Comparison of ENCODE assay signal across 1 cellular context in the genomic region with DNA sequence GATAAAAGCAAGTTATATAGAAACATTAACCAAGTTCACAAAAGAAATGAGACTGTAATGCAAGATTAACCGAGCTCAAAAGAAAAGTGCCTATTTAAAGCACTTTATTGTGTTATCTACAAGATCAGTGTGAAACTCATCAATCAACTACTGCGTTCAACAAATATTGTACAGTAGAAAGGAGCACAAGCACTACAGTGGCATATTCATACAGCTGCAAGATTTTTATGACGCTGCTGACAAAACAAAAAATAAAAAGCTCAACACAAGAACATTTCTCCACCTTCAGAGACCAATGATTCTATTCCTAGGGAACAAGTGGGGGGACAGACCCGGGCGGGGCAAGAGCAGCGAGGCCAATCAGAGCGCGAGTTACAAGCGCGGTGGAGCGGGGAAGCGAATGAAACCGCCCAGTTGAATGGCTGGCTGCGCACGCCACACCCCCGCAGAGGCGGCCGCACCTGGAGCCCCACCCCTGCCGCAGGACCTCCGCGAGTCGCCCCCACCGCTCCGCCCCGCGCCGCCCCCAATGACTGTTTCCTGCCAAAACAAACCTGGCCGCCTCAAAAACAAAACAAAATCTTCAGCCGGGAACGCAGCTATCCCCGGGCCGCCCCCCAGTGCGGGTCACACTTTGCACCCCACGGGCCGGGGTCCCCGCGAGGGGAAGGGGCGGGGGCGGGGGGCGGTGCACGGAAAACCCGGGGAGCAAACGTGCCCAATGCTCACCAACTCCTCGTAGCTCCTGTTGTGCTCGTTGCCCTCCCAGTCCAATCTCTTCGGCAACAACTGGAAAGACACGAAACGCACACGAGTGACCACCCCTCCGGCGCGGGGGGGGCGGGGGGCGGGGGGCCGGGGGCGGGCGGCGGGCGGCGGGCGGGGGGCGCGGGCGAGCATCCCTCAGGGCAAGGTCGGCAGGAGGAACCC.
TF ChIP-seq lines count a peak whose summit lies in the region.

No MANE protein-coding gene starts in this region.

TF ChIP-seq in K562, 482 proteins besides CTCF, POLR2A, EP300 and RAD21 (continued from another document and continues in another):
- TF ChIP-seq, protein P1, sequence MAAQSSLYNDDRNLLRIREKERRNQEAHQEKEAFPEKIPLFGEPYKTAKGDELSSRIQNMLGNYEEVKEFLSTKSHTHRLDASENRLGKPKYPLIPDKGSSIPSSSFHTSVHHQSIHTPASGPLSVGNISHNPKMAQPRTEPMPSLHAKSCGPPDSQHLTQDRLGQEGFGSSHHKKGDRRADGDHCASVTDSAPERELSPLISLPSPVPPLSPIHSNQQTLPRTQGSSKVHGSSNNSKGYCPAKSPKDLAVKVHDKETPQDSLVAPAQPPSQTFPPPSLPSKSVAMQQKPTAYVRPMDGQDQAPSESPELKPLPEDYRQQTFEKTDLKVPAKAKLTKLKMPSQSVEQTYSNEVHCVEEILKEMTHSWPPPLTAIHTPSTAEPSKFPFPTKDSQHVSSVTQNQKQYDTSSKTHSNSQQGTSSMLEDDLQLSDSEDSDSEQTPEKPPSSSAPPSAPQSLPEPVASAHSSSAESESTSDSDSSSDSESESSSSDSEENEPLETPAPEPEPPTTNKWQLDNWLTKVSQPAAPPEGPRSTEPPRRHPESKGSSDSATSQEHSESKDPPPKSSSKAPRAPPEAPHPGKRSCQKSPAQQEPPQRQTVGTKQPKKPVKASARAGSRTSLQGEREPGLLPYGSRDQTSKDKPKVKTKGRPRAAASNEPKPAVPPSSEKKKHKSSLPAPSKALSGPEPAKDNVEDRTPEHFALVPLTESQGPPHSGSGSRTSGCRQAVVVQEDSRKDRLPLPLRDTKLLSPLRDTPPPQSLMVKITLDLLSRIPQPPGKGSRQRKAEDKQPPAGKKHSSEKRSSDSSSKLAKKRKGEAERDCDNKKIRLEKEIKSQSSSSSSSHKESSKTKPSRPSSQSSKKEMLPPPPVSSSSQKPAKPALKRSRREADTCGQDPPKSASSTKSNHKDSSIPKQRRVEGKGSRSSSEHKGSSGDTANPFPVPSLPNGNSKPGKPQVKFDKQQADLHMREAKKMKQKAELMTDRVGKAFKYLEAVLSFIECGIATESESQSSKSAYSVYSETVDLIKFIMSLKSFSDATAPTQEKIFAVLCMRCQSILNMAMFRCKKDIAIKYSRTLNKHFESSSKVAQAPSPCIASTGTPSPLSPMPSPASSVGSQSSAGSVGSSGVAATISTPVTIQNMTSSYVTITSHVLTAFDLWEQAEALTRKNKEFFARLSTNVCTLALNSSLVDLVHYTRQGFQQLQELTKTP (IDR thresholded peaks at IDR 0.05; ENCODE audit: low read depth in 1 of 2, partially characterized antibody in 2 of 2) = no peak
- no peak for TF ChIP-seq TAF9B (IDR thresholded peaks at IDR 0.05; ENCODE audit: partially characterized antibody)
- TF ChIP-seq, protein P2, sequence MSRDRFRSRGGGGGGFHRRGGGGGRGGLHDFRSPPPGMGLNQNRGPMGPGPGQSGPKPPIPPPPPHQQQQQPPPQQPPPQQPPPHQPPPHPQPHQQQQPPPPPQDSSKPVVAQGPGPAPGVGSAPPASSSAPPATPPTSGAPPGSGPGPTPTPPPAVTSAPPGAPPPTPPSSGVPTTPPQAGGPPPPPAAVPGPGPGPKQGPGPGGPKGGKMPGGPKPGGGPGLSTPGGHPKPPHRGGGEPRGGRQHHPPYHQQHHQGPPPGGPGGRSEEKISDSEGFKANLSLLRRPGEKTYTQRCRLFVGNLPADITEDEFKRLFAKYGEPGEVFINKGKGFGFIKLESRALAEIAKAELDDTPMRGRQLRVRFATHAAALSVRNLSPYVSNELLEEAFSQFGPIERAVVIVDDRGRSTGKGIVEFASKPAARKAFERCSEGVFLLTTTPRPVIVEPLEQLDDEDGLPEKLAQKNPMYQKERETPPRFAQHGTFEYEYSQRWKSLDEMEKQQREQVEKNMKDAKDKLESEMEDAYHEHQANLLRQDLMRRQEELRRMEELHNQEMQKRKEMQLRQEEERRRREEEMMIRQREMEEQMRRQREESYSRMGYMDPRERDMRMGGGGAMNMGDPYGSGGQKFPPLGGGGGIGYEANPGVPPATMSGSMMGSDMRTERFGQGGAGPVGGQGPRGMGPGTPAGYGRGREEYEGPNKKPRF (IDR thresholded peaks at IDR 0.05; ENCODE audit: low read depth, low read length) = no peak
- no peak for TF ChIP-seq DMBX1 (CRISPR knock-in tag; IDR thresholded peaks at IDR 0.05; ENCODE audit: borderline replicate concordance)
- peak; percentile 41 for TF ChIP-seq FOXM1 (IDR thresholded peaks at IDR 0.05; ENCODE audit: low read depth)
- TF ChIP-seq FOXM1 (CRISPR knock-in tag; IDR thresholded peaks at IDR 0.05; ENCODE audit: low read depth) = no peak
- TF ChIP-seq PTBP1 (IDR thresholded peaks at IDR 0.05; ENCODE audit: low read depth, low read length) = no peak
- TF ChIP-seq, protein P3, sequence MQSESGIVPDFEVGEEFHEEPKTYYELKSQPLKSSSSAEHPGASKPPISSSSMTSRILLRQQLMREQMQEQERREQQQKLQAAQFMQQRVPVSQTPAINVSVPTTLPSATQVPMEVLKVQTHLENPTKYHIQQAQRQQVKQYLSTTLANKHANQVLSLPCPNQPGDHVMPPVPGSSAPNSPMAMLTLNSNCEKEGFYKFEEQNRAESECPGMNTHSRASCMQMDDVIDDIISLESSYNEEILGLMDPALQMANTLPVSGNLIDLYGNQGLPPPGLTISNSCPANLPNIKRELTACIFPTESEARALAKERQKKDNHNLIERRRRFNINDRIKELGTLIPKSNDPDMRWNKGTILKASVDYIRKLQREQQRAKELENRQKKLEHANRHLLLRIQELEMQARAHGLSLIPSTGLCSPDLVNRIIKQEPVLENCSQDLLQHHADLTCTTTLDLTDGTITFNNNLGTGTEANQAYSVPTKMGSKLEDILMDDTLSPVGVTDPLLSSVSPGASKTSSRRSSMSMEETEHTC (IDR thresholded peaks at IDR 0.05) = no peak
- TF ChIP-seq TCF7 (IDR thresholded peaks at IDR 0.05; ENCODE audit: borderline replicate concordance) = no peak
- no peak for TF ChIP-seq ADNP (tag; IDR thresholded peaks at IDR 0.05)
- TF ChIP-seq, protein P4, sequence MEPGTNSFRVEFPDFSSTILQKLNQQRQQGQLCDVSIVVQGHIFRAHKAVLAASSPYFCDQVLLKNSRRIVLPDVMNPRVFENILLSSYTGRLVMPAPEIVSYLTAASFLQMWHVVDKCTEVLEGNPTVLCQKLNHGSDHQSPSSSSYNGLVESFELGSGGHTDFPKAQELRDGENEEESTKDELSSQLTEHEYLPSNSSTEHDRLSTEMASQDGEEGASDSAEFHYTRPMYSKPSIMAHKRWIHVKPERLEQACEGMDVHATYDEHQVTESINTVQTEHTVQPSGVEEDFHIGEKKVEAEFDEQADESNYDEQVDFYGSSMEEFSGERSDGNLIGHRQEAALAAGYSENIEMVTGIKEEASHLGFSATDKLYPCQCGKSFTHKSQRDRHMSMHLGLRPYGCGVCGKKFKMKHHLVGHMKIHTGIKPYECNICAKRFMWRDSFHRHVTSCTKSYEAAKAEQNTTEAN (CRISPR knock-in tag; IDR thresholded peaks at IDR 0.05) = no peak
- TF ChIP-seq PHTF2 (CRISPR knock-in tag; IDR thresholded peaks at IDR 0.05) = no peak
- TF ChIP-seq NR2C1 (IDR thresholded peaks at IDR 0.05) = no peak
- no peak for TF ChIP-seq NR2C1 (tag; IDR thresholded peaks at IDR 0.05)
- no peak for TF ChIP-seq BRF1 (IDR thresholded peaks at IDR 0.05; ENCODE audit: borderline replicate concordance, extremely low read depth, insufficient read length)
- TF ChIP-seq, protein P5, sequence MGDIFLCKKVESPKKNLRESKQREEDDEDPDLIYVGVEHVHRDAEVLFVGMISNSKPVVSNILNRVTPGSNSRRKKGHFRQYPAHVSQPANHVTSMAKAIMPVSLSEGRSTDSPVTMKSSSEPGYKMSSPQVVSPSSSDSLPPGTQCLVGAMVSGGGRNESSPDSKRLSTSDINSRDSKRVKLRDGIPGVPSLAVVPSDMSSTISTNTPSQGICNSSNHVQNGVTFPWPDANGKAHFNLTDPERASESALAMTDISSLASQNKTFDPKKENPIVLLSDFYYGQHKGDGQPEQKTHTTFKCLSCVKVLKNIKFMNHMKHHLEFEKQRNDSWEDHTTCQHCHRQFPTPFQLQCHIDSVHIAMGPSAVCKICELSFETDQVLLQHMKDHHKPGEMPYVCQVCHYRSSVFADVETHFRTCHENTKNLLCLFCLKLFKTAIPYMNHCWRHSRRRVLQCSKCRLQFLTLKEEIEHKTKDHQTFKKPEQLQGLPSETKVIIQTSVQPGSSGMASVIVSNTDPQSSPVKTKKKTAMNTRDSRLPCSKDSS (IDR thresholded peaks at IDR 0.05; ENCODE audit: low read depth, partially characterized antibody) = no peak
- TF ChIP-seq MED1 (CRISPR knock-in tag; IDR thresholded peaks at IDR 0.05; ENCODE audit: borderline replicate concordance) = no peak
- no peak for TF ChIP-seq ZC3H4 (CRISPR knock-in tag; IDR thresholded peaks at IDR 0.05; ENCODE audit: borderline replicate concordance)
- 0 out of 2 replicates have a peak, but pooled peaks have one; percentile 49 for TF ChIP-seq ATF7 (IDR thresholded peaks at IDR 0.05)
- no peak for TF ChIP-seq BDP1 (IDR thresholded peaks at IDR 0.05; ENCODE audit: insufficient read depth, insufficient read length)
- no peak for TF ChIP-seq RBM15 (IDR thresholded peaks at IDR 0.05; ENCODE audit: insufficient read depth, low read length)
- no peak for TF ChIP-seq ZNF717 (CRISPR knock-in tag; IDR thresholded peaks at IDR 0.05)
- TF ChIP-seq, protein P6, sequence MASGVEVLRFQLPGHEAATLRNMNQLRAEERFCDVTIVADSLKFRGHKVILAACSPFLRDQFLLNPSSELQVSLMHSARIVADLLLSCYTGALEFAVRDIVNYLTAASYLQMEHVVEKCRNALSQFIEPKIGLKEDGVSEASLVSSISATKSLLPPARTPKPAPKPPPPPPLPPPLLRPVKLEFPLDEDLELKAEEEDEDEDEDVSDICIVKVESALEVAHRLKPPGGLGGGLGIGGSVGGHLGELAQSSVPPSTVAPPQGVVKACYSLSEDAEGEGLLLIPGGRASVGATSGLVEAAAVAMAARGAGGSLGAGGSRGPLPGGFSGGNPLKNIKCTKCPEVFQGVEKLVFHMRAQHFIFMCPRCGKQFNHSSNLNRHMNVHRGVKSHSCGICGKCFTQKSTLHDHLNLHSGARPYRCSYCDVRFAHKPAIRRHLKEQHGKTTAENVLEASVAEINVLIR (CRISPR knock-in tag; IDR thresholded peaks at IDR 0.05) = no peak
- TF ChIP-seq U2AF1 (optimal IDR thresholded peaks at IDR 0.05; ENCODE audit: low read depth, low read length) = no peak
- TF ChIP-seq ZNF146 (CRISPR knock-in tag; IDR thresholded peaks at IDR 0.05; ENCODE audit: unreplicated experiment) = no peak
- TF ChIP-seq KLF13 (tag; IDR thresholded peaks at IDR 0.05; ENCODE audit: borderline replicate concordance, low read depth) = no peak; the same call in 1 of the 2 replicates
- no peak for TF ChIP-seq ETV5 (CRISPR knock-in tag; IDR thresholded peaks at IDR 0.05; ENCODE audit: low read depth)
- TF ChIP-seq, protein P7, sequence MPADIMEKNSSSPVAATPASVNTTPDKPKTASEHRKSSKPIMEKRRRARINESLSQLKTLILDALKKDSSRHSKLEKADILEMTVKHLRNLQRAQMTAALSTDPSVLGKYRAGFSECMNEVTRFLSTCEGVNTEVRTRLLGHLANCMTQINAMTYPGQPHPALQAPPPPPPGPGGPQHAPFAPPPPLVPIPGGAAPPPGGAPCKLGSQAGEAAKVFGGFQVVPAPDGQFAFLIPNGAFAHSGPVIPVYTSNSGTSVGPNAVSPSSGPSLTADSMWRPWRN (IDR thresholded peaks at IDR 0.05; ENCODE audit: low read depth) = peak; percentile 31; the same call in 1 of the 2 replicates
- TF ChIP-seq MIER1 (IDR thresholded peaks at IDR 0.05; ENCODE audit: low read depth) = no peak
- TF ChIP-seq DPF2 (IDR thresholded peaks at IDR 0.05) = 0 out of 2 replicates have a peak, but pooled peaks have one; percentile 63
- TF ChIP-seq, protein P8, sequence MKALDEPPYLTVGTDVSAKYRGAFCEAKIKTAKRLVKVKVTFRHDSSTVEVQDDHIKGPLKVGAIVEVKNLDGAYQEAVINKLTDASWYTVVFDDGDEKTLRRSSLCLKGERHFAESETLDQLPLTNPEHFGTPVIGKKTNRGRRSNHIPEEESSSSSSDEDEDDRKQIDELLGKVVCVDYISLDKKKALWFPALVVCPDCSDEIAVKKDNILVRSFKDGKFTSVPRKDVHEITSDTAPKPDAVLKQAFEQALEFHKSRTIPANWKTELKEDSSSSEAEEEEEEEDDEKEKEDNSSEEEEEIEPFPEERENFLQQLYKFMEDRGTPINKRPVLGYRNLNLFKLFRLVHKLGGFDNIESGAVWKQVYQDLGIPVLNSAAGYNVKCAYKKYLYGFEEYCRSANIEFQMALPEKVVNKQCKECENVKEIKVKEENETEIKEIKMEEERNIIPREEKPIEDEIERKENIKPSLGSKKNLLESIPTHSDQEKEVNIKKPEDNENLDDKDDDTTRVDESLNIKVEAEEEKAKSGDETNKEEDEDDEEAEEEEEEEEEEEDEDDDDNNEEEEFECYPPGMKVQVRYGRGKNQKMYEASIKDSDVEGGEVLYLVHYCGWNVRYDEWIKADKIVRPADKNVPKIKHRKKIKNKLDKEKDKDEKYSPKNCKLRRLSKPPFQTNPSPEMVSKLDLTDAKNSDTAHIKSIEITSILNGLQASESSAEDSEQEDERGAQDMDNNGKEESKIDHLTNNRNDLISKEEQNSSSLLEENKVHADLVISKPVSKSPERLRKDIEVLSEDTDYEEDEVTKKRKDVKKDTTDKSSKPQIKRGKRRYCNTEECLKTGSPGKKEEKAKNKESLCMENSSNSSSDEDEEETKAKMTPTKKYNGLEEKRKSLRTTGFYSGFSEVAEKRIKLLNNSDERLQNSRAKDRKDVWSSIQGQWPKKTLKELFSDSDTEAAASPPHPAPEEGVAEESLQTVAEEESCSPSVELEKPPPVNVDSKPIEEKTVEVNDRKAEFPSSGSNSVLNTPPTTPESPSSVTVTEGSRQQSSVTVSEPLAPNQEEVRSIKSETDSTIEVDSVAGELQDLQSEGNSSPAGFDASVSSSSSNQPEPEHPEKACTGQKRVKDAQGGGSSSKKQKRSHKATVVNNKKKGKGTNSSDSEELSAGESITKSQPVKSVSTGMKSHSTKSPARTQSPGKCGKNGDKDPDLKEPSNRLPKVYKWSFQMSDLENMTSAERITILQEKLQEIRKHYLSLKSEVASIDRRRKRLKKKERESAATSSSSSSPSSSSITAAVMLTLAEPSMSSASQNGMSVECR (CRISPR knock-in tag; IDR thresholded peaks at IDR 0.05) = no peak
- TF ChIP-seq LARP7 (IDR thresholded peaks at IDR 0.05) = 0 out of 2 replicates have a peak, but pooled peaks have one; percentile 50
- TF ChIP-seq SRSF3 (IDR thresholded peaks at IDR 0.05; ENCODE audit: insufficient read depth, low read length) = no peak
- TF ChIP-seq KLF1 (tag; IDR thresholded peaks at IDR 0.05) = no peak
- TF ChIP-seq, protein P9, sequence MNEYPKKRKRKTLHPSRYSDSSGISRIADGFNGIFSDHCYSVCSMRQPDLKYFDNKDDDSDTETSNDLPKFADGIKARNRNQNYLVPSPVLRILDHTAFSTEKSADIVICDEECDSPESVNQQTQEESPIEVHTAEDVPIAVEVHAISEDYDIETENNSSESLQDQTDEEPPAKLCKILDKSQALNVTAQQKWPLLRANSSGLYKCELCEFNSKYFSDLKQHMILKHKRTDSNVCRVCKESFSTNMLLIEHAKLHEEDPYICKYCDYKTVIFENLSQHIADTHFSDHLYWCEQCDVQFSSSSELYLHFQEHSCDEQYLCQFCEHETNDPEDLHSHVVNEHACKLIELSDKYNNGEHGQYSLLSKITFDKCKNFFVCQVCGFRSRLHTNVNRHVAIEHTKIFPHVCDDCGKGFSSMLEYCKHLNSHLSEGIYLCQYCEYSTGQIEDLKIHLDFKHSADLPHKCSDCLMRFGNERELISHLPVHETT (CRISPR knock-in tag; conservative IDR thresholded peaks at IDR 0.05 in 1 of 2, IDR thresholded peaks at IDR 0.05 in 1 of 2) = no peak
- TF ChIP-seq ZKSCAN3 (CRISPR knock-in tag; IDR thresholded peaks at IDR 0.05) = no peak
- no peak for TF ChIP-seq ZSCAN29 (IDR thresholded peaks at IDR 0.05)
